Comparison of ENCODE assay signal across 2 cellular contexts in the genomic region with DNA sequence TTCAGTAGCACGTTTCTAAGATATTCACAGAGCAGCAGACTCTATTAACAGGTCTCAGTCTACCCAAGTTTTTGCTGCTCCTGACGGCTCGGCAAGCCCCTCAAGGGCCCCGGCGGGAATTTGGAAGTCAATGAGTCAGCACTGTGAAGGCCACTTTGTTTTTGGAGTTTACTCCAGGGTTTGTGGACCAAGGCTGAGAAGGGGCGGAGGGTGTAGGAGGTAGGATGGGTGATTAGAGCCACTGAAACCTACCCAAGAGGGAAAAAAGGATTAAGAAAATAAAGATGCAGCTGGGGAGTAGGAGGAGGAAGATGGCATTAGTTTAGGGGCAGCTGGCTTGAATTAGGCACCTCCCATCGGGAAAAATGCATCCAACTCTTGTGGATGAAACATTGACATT.
TF ChIP-seq lines count a peak whose summit lies in the region.

No MANE protein-coding gene starts in this region.

TF ChIP-seq in SK-N-SH, 30 proteins besides CTCF, POLR2A, EP300 and RAD21 (continued from another document):
- TF ChIP-seq, protein P1, sequence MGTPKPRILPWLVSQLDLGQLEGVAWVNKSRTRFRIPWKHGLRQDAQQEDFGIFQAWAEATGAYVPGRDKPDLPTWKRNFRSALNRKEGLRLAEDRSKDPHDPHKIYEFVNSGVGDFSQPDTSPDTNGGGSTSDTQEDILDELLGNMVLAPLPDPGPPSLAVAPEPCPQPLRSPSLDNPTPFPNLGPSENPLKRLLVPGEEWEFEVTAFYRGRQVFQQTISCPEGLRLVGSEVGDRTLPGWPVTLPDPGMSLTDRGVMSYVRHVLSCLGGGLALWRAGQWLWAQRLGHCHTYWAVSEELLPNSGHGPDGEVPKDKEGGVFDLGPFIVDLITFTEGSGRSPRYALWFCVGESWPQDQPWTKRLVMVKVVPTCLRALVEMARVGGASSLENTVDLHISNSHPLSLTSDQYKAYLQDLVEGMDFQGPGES (IDR thresholded peaks at IDR 0.05; ENCODE audit: low read depth, low read length) = no peak

TF ChIP-seq in SK-N-SH treated with all-trans-retinoic acid at 6 μM for 48 hours, 23 proteins besides CTCF, POLR2A, EP300 and RAD21:
- TF ChIP-seq, protein P2, sequence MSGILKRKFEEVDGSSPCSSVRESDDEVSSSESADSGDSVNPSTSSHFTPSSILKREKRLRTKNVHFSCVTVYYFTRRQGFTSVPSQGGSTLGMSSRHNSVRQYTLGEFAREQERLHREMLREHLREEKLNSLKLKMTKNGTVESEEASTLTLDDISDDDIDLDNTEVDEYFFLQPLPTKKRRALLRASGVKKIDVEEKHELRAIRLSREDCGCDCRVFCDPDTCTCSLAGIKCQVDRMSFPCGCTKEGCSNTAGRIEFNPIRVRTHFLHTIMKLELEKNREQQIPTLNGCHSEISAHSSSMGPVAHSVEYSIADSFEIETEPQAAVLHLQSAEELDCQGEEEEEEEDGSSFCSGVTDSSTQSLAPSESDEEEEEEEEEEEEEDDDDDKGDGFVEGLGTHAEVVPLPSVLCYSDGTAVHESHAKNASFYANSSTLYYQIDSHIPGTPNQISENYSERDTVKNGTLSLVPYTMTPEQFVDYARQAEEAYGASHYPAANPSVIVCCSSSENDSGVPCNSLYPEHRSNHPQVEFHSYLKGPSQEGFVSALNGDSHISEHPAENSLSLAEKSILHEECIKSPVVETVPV (CRISPR knock-in tag; IDR thresholded peaks at IDR 0.05) = no peak
- no peak for TF ChIP-seq TOX (CRISPR knock-in tag; IDR thresholded peaks at IDR 0.05; ENCODE audit: borderline replicate concordance)
